In genomic region chr15:26772588-26773484, GRCh38 we compare ENCODE assay signal across 8 cellular contexts. TPM values are rescaled to one million over a fixed set of nuclear protein-coding genes. Genes with fewer than 3 reads are reported as not detected.
DNase-seq lines count a peak whose midpoint lies in the region; ATAC-seq and TF ChIP-seq lines count a peak whose summit lies in the region.

Gene GABRB3 (minus strand): TSS chr15:26773066.

- H3K4me1 ChIP-seq in PC-3 (ENCODE audit: insufficient read depth, low read length): no peaks in the 10 kb centered on the region
- H3K4me1 ChIP-seq in cardiac muscle cell (ENCODE audit: low read depth): no peaks in the 10 kb centered on the region
- no peaks in the 10 kb centered on the region for H3K4me1 ChIP-seq in prostate gland (replicated peaks)

- H3K27me3 ChIP-seq in H7 (ENCODE audit: control insufficient read depth, insufficient read depth, low read length) (no peaks in the 10 kb centered on the region), PC-3 (ENCODE audit: low read length) (peaks cover 34% of the 10 kb centered on the region), cardiac muscle cell (peaks cover 53% of the 10 kb centered on the region), prostate gland (replicated peaks; ENCODE audit: insufficient read depth) (no peaks in the 10 kb centered on the region)

- no peak for TF ChIP-seq CTCF in PC-3 (conservative IDR thresholded peaks at IDR 0.05; ENCODE audit: low read depth, low read length)
- TF ChIP-seq CTCF in cardiac muscle cell (IDR thresholded peaks at IDR 0.05; ENCODE audit: low read depth, low read length): no peak
- TF ChIP-seq CTCF in prostate gland (IDR thresholded peaks at IDR 0.05): no peak
- TF ChIP-seq CTCF in RWPE1 (conservative IDR thresholded peaks at IDR 0.05; ENCODE audit: low read depth): no peak

- no peaks in the 10 kb centered on the region for H4K20me1 ChIP-seq in PC-3 (ENCODE audit: low read length)

- no peaks in the 10 kb centered on the region for H3K79me2 ChIP-seq in PC-3 (ENCODE audit: low read length)

- ATAC-seq in PC-3: peak; percentile 13; the same call in 1 of the 2 replicates
- ATAC-seq in HG02870 (IDR thresholded peaks at IDR 0.05; ENCODE audit: unreplicated experiment): no peak

- H3K4me3 ChIP-seq in H7 (ENCODE audit: insufficient read depth, low read depth, low read length) (peak within 1 kb of the TSS; percentile 74), PC-3 (ENCODE audit: low read length) (no peak within 1 kb of the TSS), cardiac muscle cell (peak within 1 kb of the TSS; percentile 40), prostate gland (peak within 1 kb of the TSS; percentile 38 to 52)

- no peaks in the 10 kb centered on the region for H3K9me2 ChIP-seq in PC-3 (replicated peaks; ENCODE audit: low read length)

- H3F3A ChIP-seq in PC-3 (ENCODE audit: low read length, unreplicated experiment): no peaks in the 10 kb centered on the region

- H3K27ac ChIP-seq in PC-3 (ENCODE audit: low read length): no peak within 1 kb of the TSS
- H3K27ac ChIP-seq in cardiac muscle cell: no peak within 1 kb of the TSS
- peak within 1 kb of the TSS in 1 of 2 donors; percentile 15 for H3K27ac ChIP-seq in prostate gland
- H3K27ac ChIP-seq in RWPE1: no peak within 1 kb of the TSS

- CTCF ChIA-PET in PC-3 (lab: Charles Lee): no interaction called here
- CTCF ChIA-PET in RWPE1 (lab: Yijun Ruan, JAX): no interaction called here

- POLR2A ChIA-PET in PC-3 (lab: Charles Lee; ENCODE audit: unreplicated experiment): no interaction called here
- POLR2A ChIA-PET in RWPE1 (lab: Yijun Ruan, JAX; ENCODE audit: low non-redundant PET): no interaction called here

- H3K9ac ChIP-seq in PC-3 (ENCODE audit: low read length): no peak within 1 kb of the TSS

- H2AFZ ChIP-seq in PC-3 (ENCODE audit: low read length): no peak within 1 kb of the TSS

- no TSS peak for BruUV-seq in PC-3 (replicated peaks; lab: Mats Ljungman, UMichigan)

- intact Hi-C loops in PC-3 (cut with micrococcal nuclease): no loop called here
- intact Hi-C loops in prostate gland (cut with DNase I): no loop called here

- TF ChIP-seq POLR2A in prostate gland (IDR thresholded peaks at IDR 0.05): no peak

- DNase-seq in H7 (peak; percentile 94), PC-3 (no peak), cardiac muscle cell (ENCODE audit: low read depth in 1 of 2, low spot score in 1 of 2) (peak; percentile 55 to 56), prostate gland (ENCODE audit: low spot score) (peak; percentile 55), RWPE1 (ENCODE audit: low spot score) (no peak), NCI-H1048 (lab: John Stamatoyannopoulos, UW) (no peak)
- no peak for DNase-seq in activated naive CD4-positive, alpha-beta T cell (lab: John Stamatoyannopoulos, UW)

- under 1% methylated on average over 86 of the region's 126 CpGs for WGBS in prostate gland

- no peak within 1 kb of the TSS for H3K4me2 ChIP-seq in PC-3 (ENCODE audit: low read length)

- no peaks in the 10 kb centered on the region for H3K9me3 ChIP-seq in PC-3 (ENCODE audit: low read length)
- no peaks in the 10 kb centered on the region for H3K9me3 ChIP-seq in cardiac muscle cell (ENCODE audit: low read depth)
- no peaks in the 10 kb centered on the region for H3K9me3 ChIP-seq in prostate gland

- no peaks in the 10 kb centered on the region for H3K36me3 ChIP-seq in H7 (replicated peaks; ENCODE audit: control insufficient read depth, insufficient read depth, low read length)
- H3K36me3 ChIP-seq in PC-3 (ENCODE audit: low read depth, low read length): no peaks in the 10 kb centered on the region
- no peaks in the 10 kb centered on the region for H3K36me3 ChIP-seq in cardiac muscle cell
- no peaks in the 10 kb centered on the region for H3K36me3 ChIP-seq in prostate gland

RNA-seq across cellular contexts. Expression of gene GABRB3, which starts in this region (rescaled TPM):
- 89.0 and 94.5 TPM in 2 replicates for total RNA-seq in H7 (2014; rRNA removed; shearing (Covaris generic))
- total RNA-seq in PC-3 (2014; rRNA removed): 4.5 and 6.1 TPM in 2 replicates
- 1.5 and 3.0 TPM in 2 replicates for total RNA-seq in cardiac muscle cell
- 1.2 and 3.1 TPM in 2 replicates for polyA plus RNA-seq in cardiac muscle cell
- total RNA-seq in prostate gland: 10 to 100 TPM; 10.3 to 12.4 TPM

Comparison
In these comparisons a context has a peak if more than half of its experiments do, and no peak if none do; other contexts are left out.
1. DNase-seq: peak in H7 (single experiment), cardiac muscle cell (2 of 2) and prostate gland (single experiment); none in PC-3 (single experiment), RWPE1 (single experiment), NCI-H1048 (single experiment) and activated naive CD4-positive, alpha-beta T cell (0 of 4).